ENCODE assay signal across 15 cellular contexts in the genomic region with DNA sequence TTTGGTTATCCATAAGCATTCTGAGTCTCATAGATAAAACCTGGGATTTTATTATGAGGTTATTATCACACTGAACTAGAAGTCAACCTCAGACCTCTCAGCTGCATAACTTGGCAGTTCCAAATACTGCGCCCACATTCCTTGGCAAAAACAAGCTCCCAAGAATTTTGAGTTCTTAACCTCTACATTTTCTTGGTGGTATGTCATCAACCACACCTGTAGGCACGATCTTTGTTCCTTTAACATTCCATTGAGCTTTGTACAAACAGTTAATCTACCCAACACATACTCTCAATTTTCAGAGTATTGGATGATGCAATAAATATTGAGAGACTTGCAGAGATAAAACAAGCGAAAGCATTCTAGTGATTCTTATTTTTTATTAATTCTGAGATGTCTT.
A peak's percentile ranks its signal among the peaks of the same experiment; 100 is the strongest.
DNase-seq lines count a peak whose midpoint lies in the region; ATAC-seq and TF ChIP-seq lines count a peak whose summit lies in the region.
"Had no signal": no experiment of that assay in that cellular context is flagged by ENCODE, and none has a peak within 500 bp of the region (broad histone marks: within the 10 kb centered on the region; RNA-seq: fewer than 3 reads in every experiment).

No MANE protein-coding gene starts in this region.

- H3K9me3 ChIP-seq in SJSA1 (replicated peaks) (peaks cover 3% of the 10 kb centered on the region; the same call in 1 of the 2 replicates), T-helper 17 cell (ENCODE audit: control insufficient read depth, low read length, poor library complexity, severe bottlenecking) (no peaks in the 10 kb centered on the region), uterus (no peaks in the 10 kb centered on the region)

- H3K27me3 Mint-ChIP-seq in T-helper 17 cell: no peaks in the 10 kb centered on the region

- no peaks in the 10 kb centered on the region for H3K4me1 Mint-ChIP-seq in T-helper 17 cell

- H3K36me3 Mint-ChIP-seq in T-helper 17 cell (ENCODE audit: low read depth): no peaks in the 10 kb centered on the region

- intact Hi-C loops in sciatic nerve (cut with DNase I): no loop called here
- intact Hi-C loops in uterus (cut with DNase I; ENCODE audit: low total_unique reads): no loop called here

- H3K4me3 Mint-ChIP-seq in T-helper 17 cell: no peak overlapping the region
- H3K4me3 Mint-ChIP-seq: activated T-cell treated with anti-CD3 and anti-CD28 coated beads, Interleukin-2, amount 50 U/mL, for 72 hours; nephron had no signal

- DNase-seq in GM04503 (ENCODE audit: low read depth) (peak; percentile 37), SJSA1 (ENCODE audit: low read depth in 1 of 2, low spot score in 2 of 2) (peak; percentile 46 to 48), foreskin keratinocyte (peak; percentile 98 to 99), sciatic nerve (ENCODE audit: low spot score) (no peak), hippocampal formation (lab: John Stamatoyannopoulos, UW) (no peak), T-helper 17 cell (no peak), uterus (no peak)
- DNase-seq: activated T-cell treated with anti-CD3 and anti-CD28 coated beads, Interleukin-2, amount 50 U/mL, for 72 hours; DMS 273 treated with DMSO at 0.1 percent for 48 hours; hypothalamus; NCI-H1092 treated with DMSO at 0.1 percent for 48 hours; stimulated activated CD4-positive, alpha-beta T cell treated with anti-CD3 and anti-CD28 coated beads, Interleukin-4, amount 100 ng/mL, for 1 hour; WERI-Rb-1 had no signal

- H3K27me3 ChIP-seq in SJSA1 (replicated peaks) (no peaks in the 10 kb centered on the region), foreskin keratinocyte (no peaks in the 10 kb centered on the region), uterus (no peaks in the 10 kb centered on the region)

- TF ChIP-seq POLR2A in uterus (IDR thresholded peaks at IDR 0.05): no peak

- H3K36me3 ChIP-seq in SJSA1 (no peaks in the 10 kb centered on the region), uterus (no peaks in the 10 kb centered on the region)
- H3K36me3 ChIP-seq: WERI-Rb-1 had no signal

- H3K27ac ChIP-seq in SJSA1 (no peak overlapping the region), foreskin keratinocyte (peak overlapping the region; percentile 60), uterus (no peak overlapping the region)
- H3K27ac ChIP-seq: WERI-Rb-1 had no signal

- ATAC-seq in foreskin keratinocyte (peak; percentile 89), sciatic nerve (peak; percentile 77), GM19455 (IDR thresholded peaks at IDR 0.05; ENCODE audit: unreplicated experiment) (no peak), T-helper 17 cell (no peak)
- ATAC-seq: activated T-cell treated with anti-CD3 and anti-CD28 coated beads, Interleukin-2, amount 50 U/mL, for 72 hours had no signal

- no peak overlapping the region for H3K27ac Mint-ChIP-seq in T-helper 17 cell
- H3K27ac Mint-ChIP-seq: activated T-cell treated with anti-CD3 and anti-CD28 coated beads, Interleukin-2, amount 50 U/mL, for 72 hours had no signal

- H3K4me1 ChIP-seq in SJSA1 (replicated peaks): peaks cover 18% of the 10 kb centered on the region
- H3K4me1 ChIP-seq in foreskin keratinocyte: peaks cover 53% of the 10 kb centered on the region
- H3K4me1 ChIP-seq in uterus: no peaks in the 10 kb centered on the region

- TF ChIP-seq CTCF in foreskin keratinocyte (conservative IDR thresholded peaks at IDR 0.05) (no peak), uterus (IDR thresholded peaks at IDR 0.05) (no peak)

- H3K4me3 ChIP-seq in SJSA1: no peak overlapping the region
- H3K4me3 ChIP-seq in uterus: no peak overlapping the region

Comparison
In these comparisons a context has a peak if more than half of its experiments do, and no peak if none do; other contexts are left out.
1. DNase-seq: peak in GM04503 (single experiment), SJSA1 (2 of 2) and foreskin keratinocyte (2 of 2); none in sciatic nerve (single experiment), hippocampal formation (0 of 2), T-helper 17 cell (0 of 3) and uterus (0 of 2).
2. ATAC-seq: peak in foreskin keratinocyte (single experiment) and sciatic nerve (single experiment); none in GM19455 (single experiment) and T-helper 17 cell (single experiment).